8 cellular contexts compared by ENCODE assay signal in genomic region chr19:14381689-14382474, GRCh38. TPM values are rescaled to one million over a fixed set of nuclear protein-coding genes. Genes with fewer than 3 reads are reported as not detected.
DNase-seq lines count a peak whose midpoint lies in the region; ATAC-seq and TF ChIP-seq lines count a peak whose summit lies in the region.

No MANE protein-coding gene starts in this region.

- H3K4me3 ChIP-seq in Caco-2 (ENCODE audit: low read depth, low read length) (peak overlapping the region; percentile 53), fibroblast of pulmonary artery (replicated peaks; ENCODE audit: low read depth, low read length) (peak overlapping the region; percentile 63)

- peak overlapping the region; percentile 80 for H3K4me3 Mint-ChIP-seq in Caco-2 (ENCODE audit: unreplicated experiment)

- no peaks in the 10 kb centered on the region for H3K9me3 ChIP-seq in Caco-2

- TF ChIP-seq CTCF in Caco-2 (IDR thresholded peaks at IDR 0.05; ENCODE audit: insufficient read depth in 1 of 2, low read depth in 1 of 2, low read length in 1 of 2, severe bottlenecking in 1 of 2, unreplicated experiment in 1 of 2) (no peak), fibroblast of pulmonary artery (IDR thresholded peaks at IDR 0.05; ENCODE audit: low read length, missing control alignments) (no peak)

- H3K27me3 Mint-ChIP-seq in Caco-2 (ENCODE audit: insufficient read depth, unreplicated experiment) = no peaks in the 10 kb centered on the region

- no peaks in the 10 kb centered on the region for H3K9me3 Mint-ChIP-seq in Caco-2 (ENCODE audit: unreplicated experiment)

- H3K27me3 ChIP-seq in Caco-2 (replicated peaks; ENCODE audit: control insufficient read depth, insufficient read depth, low read length) = no peaks in the 10 kb centered on the region

- peaks cover 8% of the 10 kb centered on the region for H3K4me1 ChIP-seq in Caco-2

- intact Hi-C loops in Caco-2 (cut with micrococcal nuclease; ENCODE audit: unreplicated experiment) = no loop called here
- intact Hi-C loops in posterior vena cava (cut with DNase I) = no loop called here

- CTCF ChIA-PET in Caco-2 (lab: Charles Lee) = interaction anchor here (1.0 kb wide), 1 partner anchor 90 kb away, joined by 5 read pairs; no protein-coding TSS in a partner anchor

- H3K36me3 Mint-ChIP-seq in Caco-2 (ENCODE audit: insufficient read depth, unreplicated experiment) = peaks cover 10% of the 10 kb centered on the region

- H3K27ac Mint-ChIP-seq in Caco-2 (ENCODE audit: unreplicated experiment) = peak overlapping the region; percentile 92

- peaks cover 13% of the 10 kb centered on the region for H3K4me1 Mint-ChIP-seq in Caco-2 (ENCODE audit: low read depth, unreplicated experiment)

- POLR2A ChIA-PET in Caco-2 (lab: Charles Lee) = interaction anchor here (0.5 to 1.8 kb wide), 4 partner anchors 44 to 246 kb away, joined by 3 to 11 read pairs (median 5); partner anchors contain the start of gene ASF1B

- no peaks in the 10 kb centered on the region for H3K36me3 ChIP-seq in Caco-2 (ENCODE audit: control insufficient read depth, insufficient read depth, low read length)

- peak; percentile 54 to 62 for DNase-seq in Caco-2
- DNase-seq in MV-4-11 (lab: John Stamatoyannopoulos, UW) = peak; percentile 86
- DNase-seq in activated T-cell treated with anti-CD3 and anti-CD28 coated beads for 48 hours (ENCODE audit: low read depth) = peak; percentile 67
- peak; percentile 61 for DNase-seq in fibroblast of pulmonary artery (ENCODE audit: low read depth)
- DNase-seq in posterior vena cava (ENCODE audit: low spot score) = peak; percentile 86
- no peak for DNase-seq in DMS79 (lab: John Stamatoyannopoulos, UW)

- no peak for ATAC-seq in GM18867 (IDR thresholded peaks at IDR 0.05; ENCODE audit: unreplicated experiment)
- no peak for ATAC-seq in GM21447 (IDR thresholded peaks at IDR 0.05; ENCODE audit: unreplicated experiment)

- TSS peak; percentile 80 for BruUV-seq in Caco-2 (replicated peaks; lab: Mats Ljungman, UMichigan)

RNA-seq across cellular contexts. Expression of gene ADGRE5, which starts 0.6 kb away (rescaled TPM):
- total RNA-seq in Caco-2 (2022) (24.8 and 34.8 TPM in 2 replicates), posterior vena cava (100 to 1,000 TPM; 195 to 306 TPM)

RNA-seq across cellular contexts. Expression of gene DDX39A, which starts 37.3 kb away (rescaled TPM):
- total RNA-seq in Caco-2 (2022) = 118 and 126 TPM in 2 replicates
- 10 to 100 TPM; 37.4 to 38.7 TPM for total RNA-seq in posterior vena cava

RNA-seq across cellular contexts. Expression of gene PKN1, which starts 51.2 kb away (rescaled TPM):
- total RNA-seq in Caco-2 (2022) (102 and 105 TPM in 2 replicates), posterior vena cava (100 to 1,000 TPM; 135 to 173 TPM)
